In the genomic region with DNA sequence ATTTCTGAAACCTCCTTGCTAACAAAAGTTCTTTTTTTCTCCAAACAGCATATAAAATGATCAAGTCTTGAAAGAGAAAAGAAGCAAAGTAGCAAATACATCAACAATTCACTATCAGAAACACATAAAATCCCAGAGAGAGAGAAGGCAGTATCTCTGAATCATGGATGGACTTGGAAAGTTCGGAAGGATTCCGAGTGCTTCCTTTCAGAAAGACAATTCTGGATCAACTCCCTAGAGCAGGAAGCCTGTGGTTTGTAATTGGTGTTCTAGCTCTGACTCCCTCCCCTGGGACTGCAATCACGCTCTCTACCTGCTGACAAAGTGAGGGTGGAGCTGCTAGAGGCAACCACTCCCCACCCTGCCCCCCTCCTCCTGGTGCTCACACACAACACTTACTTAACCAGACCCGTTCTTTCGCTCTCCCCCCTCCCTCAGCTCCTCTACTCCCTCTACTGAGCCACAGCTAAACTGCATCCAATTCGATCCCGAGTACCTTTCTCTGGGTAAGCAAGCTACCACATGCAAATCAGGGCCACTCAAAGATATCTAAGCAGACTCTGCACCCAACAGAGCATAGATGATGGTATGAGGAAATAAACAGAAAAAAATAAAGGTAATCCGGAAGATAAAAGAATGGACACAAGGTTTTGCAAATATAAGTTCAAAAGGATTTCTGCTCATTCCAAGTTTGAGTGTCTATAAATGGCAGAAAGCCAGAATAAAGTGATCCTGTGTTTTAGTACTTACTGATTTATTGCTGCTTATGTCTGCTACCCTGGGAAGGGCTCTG, we compare ENCODE assay signal across 1 cellular context.
TF ChIP-seq lines count a peak whose summit lies in the region.

A gene (minus strand): TSS at position 235 of the 793 bp plus-strand sequence. CDS start 1,957 bp downstream, outside the sequence.

TF ChIP-seq in HepG2, 621 proteins besides CTCF, POLR2A, EP300 and RAD21 (continued from another document and continues in another):
- TF ChIP-seq, protein P1, sequence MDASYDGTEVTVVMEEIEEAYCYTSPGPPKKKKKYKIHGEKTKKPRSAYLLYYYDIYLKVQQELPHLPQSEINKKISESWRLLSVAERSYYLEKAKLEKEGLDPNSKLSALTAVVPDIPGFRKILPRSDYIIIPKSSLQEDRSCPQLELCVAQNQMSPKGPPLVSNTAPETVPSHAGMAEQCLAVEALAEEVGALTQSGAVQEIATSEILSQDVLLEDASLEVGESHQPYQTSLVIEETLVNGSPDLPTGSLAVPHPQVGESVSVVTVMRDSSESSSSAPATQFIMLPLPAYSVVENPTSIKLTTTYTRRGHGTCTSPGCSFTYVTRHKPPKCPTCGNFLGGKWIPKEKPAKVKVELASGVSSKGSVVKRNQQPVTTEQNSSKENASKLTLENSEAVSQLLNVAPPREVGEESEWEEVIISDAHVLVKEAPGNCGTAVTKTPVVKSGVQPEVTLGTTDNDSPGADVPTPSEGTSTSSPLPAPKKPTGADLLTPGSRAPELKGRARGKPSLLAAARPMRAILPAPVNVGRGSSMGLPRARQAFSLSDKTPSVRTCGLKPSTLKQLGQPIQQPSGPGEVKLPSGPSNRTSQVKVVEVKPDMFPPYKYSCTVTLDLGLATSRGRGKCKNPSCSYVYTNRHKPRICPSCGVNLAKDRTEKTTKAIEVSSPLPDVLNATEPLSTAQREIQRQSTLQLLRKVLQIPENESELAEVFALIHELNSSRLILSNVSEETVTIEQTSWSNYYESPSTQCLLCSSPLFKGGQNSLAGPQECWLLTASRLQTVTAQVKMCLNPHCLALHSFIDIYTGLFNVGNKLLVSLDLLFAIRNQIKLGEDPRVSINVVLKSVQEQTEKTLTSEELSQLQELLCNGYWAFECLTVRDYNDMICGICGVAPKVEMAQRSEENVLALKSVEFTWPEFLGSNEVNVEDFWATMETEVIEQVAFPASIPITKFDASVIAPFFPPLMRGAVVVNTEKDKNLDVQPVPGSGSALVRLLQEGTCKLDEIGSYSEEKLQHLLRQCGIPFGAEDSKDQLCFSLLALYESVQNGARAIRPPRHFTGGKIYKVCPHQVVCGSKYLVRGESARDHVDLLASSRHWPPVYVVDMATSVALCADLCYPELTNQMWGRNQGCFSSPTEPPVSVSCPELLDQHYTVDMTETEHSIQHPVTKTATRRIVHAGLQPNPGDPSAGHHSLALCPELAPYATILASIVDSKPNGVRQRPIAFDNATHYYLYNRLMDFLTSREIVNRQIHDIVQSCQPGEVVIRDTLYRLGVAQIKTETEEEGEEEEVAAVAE (CRISPR knock-in tag; IDR thresholded peaks at IDR 0.05; ENCODE audit: borderline replicate concordance): peak; percentile 88
- TF ChIP-seq NR2C2 (CRISPR knock-in tag; IDR thresholded peaks at IDR 0.05; ENCODE audit: borderline replicate concordance) (peak; percentile 75), KLF6 (CRISPR knock-in tag; IDR thresholded peaks at IDR 0.05) (peak; percentile 60; the same call in 1 of the 2 replicates), ZNF468 (CRISPR knock-in tag; IDR thresholded peaks at IDR 0.05) (no peak), KDM5B (CRISPR knock-in tag; IDR thresholded peaks at IDR 0.05; ENCODE audit: borderline replicate concordance) (peak; percentile 80; the same call in 1 of the 2 replicates), ZNF3 (CRISPR knock-in tag; IDR thresholded peaks at IDR 0.05) (no peak), MED1 (CRISPR knock-in tag; IDR thresholded peaks at IDR 0.05) (peak; percentile 91), ZNF143 (CRISPR knock-in tag; IDR thresholded peaks at IDR 0.05) (peak; percentile 67; the same call in 1 of the 2 replicates), ZNF629 (CRISPR knock-in tag; conservative IDR thresholded peaks at IDR 0.05) (peak; percentile 27; the same call in 1 of the 2 replicates), NONO (IDR thresholded peaks at IDR 0.05) (no peak), NONO (CRISPR knock-in tag; conservative IDR thresholded peaks at IDR 0.05) (peak; percentile 93), SOX6 (IDR thresholded peaks at IDR 0.05) (no peak), SOX6 (CRISPR knock-in tag; IDR thresholded peaks at IDR 0.05) (peak; percentile 95), NFKBIZ (CRISPR knock-in tag; IDR thresholded peaks at IDR 0.05) (peak; percentile 90), KLF12 (CRISPR knock-in tag; IDR thresholded peaks at IDR 0.05; ENCODE audit: borderline replicate concordance) (peak; percentile 81; the same call in 1 of the 2 replicates), SUZ12 (IDR thresholded peaks at IDR 0.05; ENCODE audit: low read depth, low read length) (no peak), PAX8 (CRISPR knock-in tag; IDR thresholded peaks at IDR 0.05; ENCODE audit: borderline replicate concordance) (no peak), RXRA (CRISPR knock-in tag; IDR thresholded peaks at IDR 0.05) (peak; percentile 79), ZNF136 (CRISPR knock-in tag; IDR thresholded peaks at IDR 0.05; ENCODE audit: low read depth) (no peak), ZNF850 (CRISPR knock-in tag; conservative IDR thresholded peaks at IDR 0.05) (no peak), NFIC (IDR thresholded peaks at IDR 0.05; ENCODE audit: low read length) (peak; percentile 21), MYNN (CRISPR knock-in tag; IDR thresholded peaks at IDR 0.05; ENCODE audit: low read depth) (peak; percentile 68; the same call in 1 of the 2 replicates), ZNF121 (CRISPR knock-in tag; IDR thresholded peaks at IDR 0.05) (no peak; the same call in 1 of the 2 replicates), YY1 (IDR thresholded peaks at IDR 0.05; ENCODE audit: insufficient read depth, insufficient replicate concordance, low read depth, low read length) (peak; percentile 26), SRF (IDR thresholded peaks at IDR 0.05; ENCODE audit: low read depth, low read length) (no peak), RXRB (CRISPR knock-in tag; IDR thresholded peaks at IDR 0.05; ENCODE audit: borderline replicate concordance) (peak; percentile 88), DPF2 (CRISPR knock-in tag; IDR thresholded peaks at IDR 0.05; ENCODE audit: borderline replicate concordance, low read depth) (peak; percentile 58; the same call in 1 of the 2 replicates), CEBPG (CRISPR knock-in tag; IDR thresholded peaks at IDR 0.05) (peak; percentile 77), NCOA2 (CRISPR knock-in tag; IDR thresholded peaks at IDR 0.05) (peak; percentile 70), ZFP36L1 (CRISPR knock-in tag; IDR thresholded peaks at IDR 0.05) (peak; percentile 63; the same call in 1 of the 2 replicates), ZSCAN31 (CRISPR knock-in tag; IDR thresholded peaks at IDR 0.05; ENCODE audit: low read depth) (peak; percentile 30; the same call in 1 of the 2 replicates), ATF7-NPFF (CRISPR knock-in tag; IDR thresholded peaks at IDR 0.05; ENCODE audit: low read depth) (peak; percentile 64; the same call in 1 of the 2 replicates), PAF1 (CRISPR knock-in tag; IDR thresholded peaks at IDR 0.05) (no peak), ZNF841 (CRISPR knock-in tag; IDR thresholded peaks at IDR 0.05; ENCODE audit: borderline replicate concordance) (no peak), ZNF792 (CRISPR knock-in tag; IDR thresholded peaks at IDR 0.05) (peak; percentile 93), SMARCC2 (IDR thresholded peaks at IDR 0.05) (0 out of 2 replicates have a peak, but pooled peaks have one; percentile 3), MAFK (conservative IDR thresholded peaks at IDR 0.05 in 1 of 2, IDR thresholded peaks at IDR 0.05 in 1 of 2; ENCODE audit: low read length in 2 of 2) (peak; percentile 0 to 13; a peak in 1 of 4 replicates), RCOR2 (CRISPR knock-in tag; IDR thresholded peaks at IDR 0.05) (peak; percentile 89; the same call in 1 of the 2 replicates), ZNF329 (CRISPR knock-in tag; IDR thresholded peaks at IDR 0.05; ENCODE audit: low read depth) (peak; percentile 76; the same call in 1 of the 2 replicates)
- TF ChIP-seq, protein P2, sequence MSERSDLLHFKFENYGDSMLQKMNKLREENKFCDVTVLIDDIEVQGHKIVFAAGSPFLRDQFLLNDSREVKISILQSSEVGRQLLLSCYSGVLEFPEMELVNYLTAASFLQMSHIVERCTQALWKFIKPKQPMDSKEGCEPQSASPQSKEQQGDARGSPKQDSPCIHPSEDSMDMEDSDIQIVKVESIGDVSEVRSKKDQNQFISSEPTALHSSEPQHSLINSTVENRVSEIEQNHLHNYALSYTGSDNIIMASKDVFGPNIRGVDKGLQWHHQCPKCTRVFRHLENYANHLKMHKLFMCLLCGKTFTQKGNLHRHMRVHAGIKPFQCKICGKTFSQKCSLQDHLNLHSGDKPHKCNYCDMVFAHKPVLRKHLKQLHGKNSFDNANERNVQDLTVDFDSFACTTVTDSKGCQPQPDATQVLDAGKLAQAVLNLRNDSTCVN (CRISPR knock-in tag; IDR thresholded peaks at IDR 0.05; ENCODE audit: borderline replicate concordance): peak; percentile 100
- TF ChIP-seq, protein P3, sequence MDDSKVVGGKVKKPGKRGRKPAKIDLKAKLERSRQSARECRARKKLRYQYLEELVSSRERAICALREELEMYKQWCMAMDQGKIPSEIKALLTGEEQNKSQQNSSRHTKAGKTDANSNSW (CRISPR knock-in tag; IDR thresholded peaks at IDR 0.05; ENCODE audit: borderline replicate concordance): no peak
- TF ChIP-seq, protein P4, sequence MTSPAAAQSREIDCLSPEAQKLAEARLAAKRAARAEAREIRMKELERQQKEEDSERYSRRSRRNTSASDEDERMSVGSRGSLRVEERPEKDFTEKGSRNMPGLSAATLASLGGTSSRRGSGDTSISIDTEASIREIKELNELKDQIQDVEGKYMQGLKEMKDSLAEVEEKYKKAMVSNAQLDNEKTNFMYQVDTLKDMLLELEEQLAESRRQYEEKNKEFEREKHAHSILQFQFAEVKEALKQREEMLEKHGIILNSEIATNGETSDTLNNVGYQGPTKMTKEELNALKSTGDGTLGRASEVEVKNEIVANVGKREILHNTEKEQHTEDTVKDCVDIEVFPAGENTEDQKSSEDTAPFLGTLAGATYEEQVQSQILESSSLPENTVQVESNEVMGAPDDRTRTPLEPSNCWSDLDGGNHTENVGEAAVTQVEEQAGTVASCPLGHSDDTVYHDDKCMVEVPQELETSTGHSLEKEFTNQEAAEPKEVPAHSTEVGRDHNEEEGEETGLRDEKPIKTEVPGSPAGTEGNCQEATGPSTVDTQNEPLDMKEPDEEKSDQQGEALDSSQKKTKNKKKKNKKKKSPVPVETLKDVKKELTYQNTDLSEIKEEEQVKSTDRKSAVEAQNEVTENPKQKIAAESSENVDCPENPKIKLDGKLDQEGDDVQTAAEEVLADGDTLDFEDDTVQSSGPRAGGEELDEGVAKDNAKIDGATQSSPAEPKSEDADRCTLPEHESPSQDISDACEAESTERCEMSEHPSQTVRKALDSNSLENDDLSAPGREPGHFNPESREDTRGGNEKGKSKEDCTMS (CRISPR knock-in tag; conservative IDR thresholded peaks at IDR 0.05): no peak
- TF ChIP-seq, protein P5, sequence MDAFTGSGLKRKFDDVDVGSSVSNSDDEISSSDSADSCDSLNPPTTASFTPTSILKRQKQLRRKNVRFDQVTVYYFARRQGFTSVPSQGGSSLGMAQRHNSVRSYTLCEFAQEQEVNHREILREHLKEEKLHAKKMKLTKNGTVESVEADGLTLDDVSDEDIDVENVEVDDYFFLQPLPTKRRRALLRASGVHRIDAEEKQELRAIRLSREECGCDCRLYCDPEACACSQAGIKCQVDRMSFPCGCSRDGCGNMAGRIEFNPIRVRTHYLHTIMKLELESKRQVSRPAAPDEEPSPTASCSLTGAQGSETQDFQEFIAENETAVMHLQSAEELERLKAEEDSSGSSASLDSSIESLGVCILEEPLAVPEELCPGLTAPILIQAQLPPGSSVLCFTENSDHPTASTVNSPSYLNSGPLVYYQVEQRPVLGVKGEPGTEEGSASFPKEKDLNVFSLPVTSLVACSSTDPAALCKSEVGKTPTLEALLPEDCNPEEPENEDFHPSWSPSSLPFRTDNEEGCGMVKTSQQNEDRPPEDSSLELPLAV (CRISPR knock-in tag; conservative IDR thresholded peaks at IDR 0.05; ENCODE audit: low read depth): no peak
- TF ChIP-seq, protein P6, sequence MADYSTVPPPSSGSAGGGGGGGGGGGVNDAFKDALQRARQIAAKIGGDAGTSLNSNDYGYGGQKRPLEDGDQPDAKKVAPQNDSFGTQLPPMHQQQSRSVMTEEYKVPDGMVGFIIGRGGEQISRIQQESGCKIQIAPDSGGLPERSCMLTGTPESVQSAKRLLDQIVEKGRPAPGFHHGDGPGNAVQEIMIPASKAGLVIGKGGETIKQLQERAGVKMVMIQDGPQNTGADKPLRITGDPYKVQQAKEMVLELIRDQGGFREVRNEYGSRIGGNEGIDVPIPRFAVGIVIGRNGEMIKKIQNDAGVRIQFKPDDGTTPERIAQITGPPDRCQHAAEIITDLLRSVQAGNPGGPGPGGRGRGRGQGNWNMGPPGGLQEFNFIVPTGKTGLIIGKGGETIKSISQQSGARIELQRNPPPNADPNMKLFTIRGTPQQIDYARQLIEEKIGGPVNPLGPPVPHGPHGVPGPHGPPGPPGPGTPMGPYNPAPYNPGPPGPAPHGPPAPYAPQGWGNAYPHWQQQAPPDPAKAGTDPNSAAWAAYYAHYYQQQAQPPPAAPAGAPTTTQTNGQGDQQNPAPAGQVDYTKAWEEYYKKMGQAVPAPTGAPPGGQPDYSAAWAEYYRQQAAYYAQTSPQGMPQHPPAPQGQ (CRISPR knock-in tag; IDR thresholded peaks at IDR 0.05; ENCODE audit: borderline replicate concordance): no peak
- TF ChIP-seq, protein P7, sequence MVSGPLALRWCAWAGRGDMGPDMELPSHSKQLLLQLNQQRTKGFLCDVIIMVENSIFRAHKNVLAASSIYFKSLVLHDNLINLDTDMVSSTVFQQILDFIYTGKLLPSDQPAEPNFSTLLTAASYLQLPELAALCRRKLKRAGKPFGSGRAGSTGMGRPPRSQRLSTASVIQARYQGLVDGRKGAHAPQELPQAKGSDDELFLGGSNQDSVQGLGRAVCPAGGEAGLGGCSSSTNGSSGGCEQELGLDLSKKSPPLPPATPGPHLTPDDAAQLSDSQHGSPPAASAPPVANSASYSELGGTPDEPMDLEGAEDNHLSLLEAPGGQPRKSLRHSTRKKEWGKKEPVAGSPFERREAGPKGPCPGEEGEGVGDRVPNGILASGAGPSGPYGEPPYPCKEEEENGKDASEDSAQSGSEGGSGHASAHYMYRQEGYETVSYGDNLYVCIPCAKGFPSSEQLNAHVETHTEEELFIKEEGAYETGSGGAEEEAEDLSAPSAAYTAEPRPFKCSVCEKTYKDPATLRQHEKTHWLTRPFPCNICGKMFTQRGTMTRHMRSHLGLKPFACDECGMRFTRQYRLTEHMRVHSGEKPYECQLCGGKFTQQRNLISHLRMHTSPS (CRISPR knock-in tag; IDR thresholded peaks at IDR 0.05; ENCODE audit: low read depth): peak; percentile 37; the same call in 1 of the 2 replicates
- TF ChIP-seq, protein P8, sequence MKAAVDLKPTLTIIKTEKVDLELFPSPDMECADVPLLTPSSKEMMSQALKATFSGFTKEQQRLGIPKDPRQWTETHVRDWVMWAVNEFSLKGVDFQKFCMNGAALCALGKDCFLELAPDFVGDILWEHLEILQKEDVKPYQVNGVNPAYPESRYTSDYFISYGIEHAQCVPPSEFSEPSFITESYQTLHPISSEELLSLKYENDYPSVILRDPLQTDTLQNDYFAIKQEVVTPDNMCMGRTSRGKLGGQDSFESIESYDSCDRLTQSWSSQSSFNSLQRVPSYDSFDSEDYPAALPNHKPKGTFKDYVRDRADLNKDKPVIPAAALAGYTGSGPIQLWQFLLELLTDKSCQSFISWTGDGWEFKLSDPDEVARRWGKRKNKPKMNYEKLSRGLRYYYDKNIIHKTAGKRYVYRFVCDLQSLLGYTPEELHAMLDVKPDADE (CRISPR knock-in tag; IDR thresholded peaks at IDR 0.05): no peak
- TF ChIP-seq, protein P9, sequence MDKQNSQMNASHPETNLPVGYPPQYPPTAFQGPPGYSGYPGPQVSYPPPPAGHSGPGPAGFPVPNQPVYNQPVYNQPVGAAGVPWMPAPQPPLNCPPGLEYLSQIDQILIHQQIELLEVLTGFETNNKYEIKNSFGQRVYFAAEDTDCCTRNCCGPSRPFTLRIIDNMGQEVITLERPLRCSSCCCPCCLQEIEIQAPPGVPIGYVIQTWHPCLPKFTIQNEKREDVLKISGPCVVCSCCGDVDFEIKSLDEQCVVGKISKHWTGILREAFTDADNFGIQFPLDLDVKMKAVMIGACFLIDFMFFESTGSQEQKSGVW (CRISPR knock-in tag; IDR thresholded peaks at IDR 0.05; ENCODE audit: borderline replicate concordance): no peak; the same call in 1 of the 2 replicates
